ENCODE assay signal across 15 cellular contexts in genomic region chr6:38283734-38284362, GRCh38.
DNase-seq lines count a peak whose midpoint lies in the region; ATAC-seq, FAIRE-seq and TF ChIP-seq lines count a peak whose summit lies in the region.
"Had no signal": no experiment of that assay in that cellular context is flagged by ENCODE, and none has a peak within 500 bp of the region (broad histone marks: within the 10 kb centered on the region; RNA-seq: fewer than 3 reads in every experiment).

No MANE protein-coding gene starts in this region.

- POLR2A ChIA-PET in RWPE1 (lab: Yijun Ruan, JAX; ENCODE audit: low non-redundant PET): no interaction called here
- POLR2A ChIA-PET in A673 (lab: Charles Lee; ENCODE audit: low non-redundant PET): no interaction called here

- intact Hi-C loops in A673 (cut with micrococcal nuclease; ENCODE audit: unreplicated experiment): no loop called here
- intact Hi-C loops in activated T-helper 1 cell treated with anti-CD3 and anti-CD28 coated beads, Interleukin-12 subunit alpha, Interleukin-12 subunit beta, Interleukin-2, Interleukin-4 antibody, amounts not matched to agents 30 ng/mL and 10 ng/mL and 1 ng/mL, durations not matched to agents 14 hours and 24 hours and 36 hours (cut with micrococcal nuclease): no loop called here

- H3K4me3 ChIP-seq in A673 (ENCODE audit: low read depth, low read length, poor library complexity, severe bottlenecking): no peak overlapping the region
- H3K4me3 ChIP-seq: GM23338, vagina had no signal

- H3K36me3 Mint-ChIP-seq in activated T-helper 1 cell treated with anti-CD3 and anti-CD28 coated beads, Interleukin-12 subunit alpha, Interleukin-12 subunit beta, Interleukin-2, Interleukin-4 antibody, amounts not matched to agents 30 ng/mL and 10 ng/mL and 1 ng/mL, durations not matched to agents 14 hours and 24 hours and 36 hours (ENCODE audit: low read depth): no peaks in the 10 kb centered on the region

- no peaks in the 10 kb centered on the region for H3K27me3 ChIP-seq in foreskin keratinocyte
- no peaks in the 10 kb centered on the region for H3K27me3 ChIP-seq in A673 (replicated peaks; ENCODE audit: insufficient read depth, low read depth, low read length, poor library complexity)
- H3K27me3 ChIP-seq: vagina had no signal

- no peak overlapping the region for H3K4me3 Mint-ChIP-seq in activated T-helper 1 cell treated with anti-CD3 and anti-CD28 coated beads, Interleukin-12 subunit alpha, Interleukin-12 subunit beta, Interleukin-2, Interleukin-4 antibody, amounts not matched to agents 30 ng/mL and 10 ng/mL and 1 ng/mL, durations not matched to agents 14 hours and 24 hours and 36 hours
- H3K4me3 Mint-ChIP-seq: GM23338 had no signal

- H3K4me1 Mint-ChIP-seq in activated T-helper 1 cell treated with anti-CD3 and anti-CD28 coated beads, Interleukin-12 subunit alpha, Interleukin-12 subunit beta, Interleukin-2, Interleukin-4 antibody, amounts not matched to agents 30 ng/mL and 10 ng/mL and 1 ng/mL, durations not matched to agents 14 hours and 24 hours and 36 hours (ENCODE audit: low read depth): no peaks in the 10 kb centered on the region

- H3K9me3 Mint-ChIP-seq in activated T-helper 1 cell treated with anti-CD3 and anti-CD28 coated beads, Interleukin-12 subunit alpha, Interleukin-12 subunit beta, Interleukin-2, Interleukin-4 antibody, amounts not matched to agents 30 ng/mL and 10 ng/mL and 1 ng/mL, durations not matched to agents 14 hours and 24 hours and 36 hours: no peaks in the 10 kb centered on the region
- H3K9me3 Mint-ChIP-seq: GM23338 had no signal

- CTCF ChIA-PET in RWPE1 (lab: Yijun Ruan, JAX) (no interaction called here), A673 (lab: Charles Lee) (no interaction called here)

- TF ChIP-seq POLR2A in H54 (IDR thresholded peaks at IDR 0.05; ENCODE audit: low read depth, low read length): no peak

- H3K4me1 ChIP-seq in foreskin keratinocyte: peaks cover 6% of the 10 kb centered on the region
- peaks cover 5% of the 10 kb centered on the region for H3K4me1 ChIP-seq in A673 (ENCODE audit: insufficient read depth, low read length, poor library complexity, severe bottlenecking)
- H3K4me1 ChIP-seq: vagina had no signal

- BruUV-seq in A673 (replicated peaks; lab: Mats Ljungman, UMichigan): no TSS peak

- no peak overlapping the region for H3K27ac Mint-ChIP-seq in activated T-helper 1 cell treated with anti-CD3 and anti-CD28 coated beads, Interleukin-12 subunit alpha, Interleukin-12 subunit beta, Interleukin-2, Interleukin-4 antibody, amounts not matched to agents 30 ng/mL and 10 ng/mL and 1 ng/mL, durations not matched to agents 14 hours and 24 hours and 36 hours
- H3K27ac Mint-ChIP-seq: GM23338 had no signal

- DNase-seq in COLO829 (ENCODE audit: low spot score) (peak; percentile 63), H54 (ENCODE audit: insufficient read length, low spot score) (peak; percentile 12), RWPE1 (ENCODE audit: low spot score) (peak; percentile 61), foreskin keratinocyte (peak in 1 of 2 donors; percentile 59), A673 (ENCODE audit: low spot score) (no peak), NCI-H748 (lab: John Stamatoyannopoulos, UW; ENCODE audit: unreplicated experiment) (no peak), NCI-H2107 (lab: John Stamatoyannopoulos, UW) (no peak)
- no peak for DNase-seq in activated T-helper 1 cell treated with anti-CD3 and anti-CD28 coated beads, Interleukin-12 subunit alpha, Interleukin-12 subunit beta, Interleukin-2, Interleukin-4 antibody, amounts not matched to agents 30 ng/mL and 10 ng/mL and 1 ng/mL, durations not matched to agents 14 hours and 24 hours and 36 hours (ENCODE audit: low spot score)
- DNase-seq: activated CD8-positive, alpha-beta memory T cell treated with anti-CD3 and anti-CD28 coated beads, Interleukin-2, amount 50 U/mL, for 4 hours; DMS79; kidney glomerular epithelial cell; NCI-H1092; small intestine had no signal

- no peak overlapping the region for H3K27ac ChIP-seq in RWPE1
- no peak overlapping the region for H3K27ac ChIP-seq in foreskin keratinocyte
- H3K27ac ChIP-seq in A673 (ENCODE audit: low read depth, low read length, poor library complexity, severe bottlenecking): no peak overlapping the region
- H3K27ac ChIP-seq: vagina had no signal

- H3K9me3 ChIP-seq in A673 (ENCODE audit: low read depth, low read length, poor library complexity, severe bottlenecking): no peaks in the 10 kb centered on the region
- H3K9me3 ChIP-seq: vagina had no signal

- peak; percentile 61 for FAIRE-seq in H54 (lab: Jason Lieb, UNC)
- FAIRE-seq: small intestine had no signal

- H3K36me3 ChIP-seq in A673 (ENCODE audit: insufficient read depth, low read length, poor library complexity, severe bottlenecking): no peaks in the 10 kb centered on the region
- H3K36me3 ChIP-seq: vagina had no signal

- TF ChIP-seq CTCF in RWPE1 (conservative IDR thresholded peaks at IDR 0.05; ENCODE audit: low read depth) (no peak), foreskin keratinocyte (conservative IDR thresholded peaks at IDR 0.05) (peak; percentile 13), A673 (conservative IDR thresholded peaks at IDR 0.05; ENCODE audit: low read depth, low read length) (no peak)

- peak; percentile 64 for ATAC-seq in foreskin keratinocyte
- ATAC-seq: GM23338 had no signal

- no peaks in the 10 kb centered on the region for H3K27me3 Mint-ChIP-seq in activated T-helper 1 cell treated with anti-CD3 and anti-CD28 coated beads, Interleukin-12 subunit alpha, Interleukin-12 subunit beta, Interleukin-2, Interleukin-4 antibody, amounts not matched to agents 30 ng/mL and 10 ng/mL and 1 ng/mL, durations not matched to agents 14 hours and 24 hours and 36 hours (ENCODE audit: insufficient read depth)

Comparison
In these comparisons a context has a peak if more than half of its experiments do, and no peak if none do; other contexts are left out.
1. DNase-seq: peak in COLO829 (single experiment), H54 (single experiment) and RWPE1 (single experiment); none in A673 (single experiment), NCI-H748 (single experiment), activated T-helper 1 cell treated with anti-CD3 and anti-CD28 coated beads, Interleukin-12 subunit alpha, Interleukin-12 subunit beta, Interleukin-2, Interleukin-4 antibody, amounts not matched to agents 30 ng/mL and 10 ng/mL and 1 ng/mL, durations not matched to agents 14 hours and 24 hours and 36 hours (single experiment) and NCI-H2107 (single experiment).